11 cellular contexts compared by ENCODE assay signal in the genomic region with DNA sequence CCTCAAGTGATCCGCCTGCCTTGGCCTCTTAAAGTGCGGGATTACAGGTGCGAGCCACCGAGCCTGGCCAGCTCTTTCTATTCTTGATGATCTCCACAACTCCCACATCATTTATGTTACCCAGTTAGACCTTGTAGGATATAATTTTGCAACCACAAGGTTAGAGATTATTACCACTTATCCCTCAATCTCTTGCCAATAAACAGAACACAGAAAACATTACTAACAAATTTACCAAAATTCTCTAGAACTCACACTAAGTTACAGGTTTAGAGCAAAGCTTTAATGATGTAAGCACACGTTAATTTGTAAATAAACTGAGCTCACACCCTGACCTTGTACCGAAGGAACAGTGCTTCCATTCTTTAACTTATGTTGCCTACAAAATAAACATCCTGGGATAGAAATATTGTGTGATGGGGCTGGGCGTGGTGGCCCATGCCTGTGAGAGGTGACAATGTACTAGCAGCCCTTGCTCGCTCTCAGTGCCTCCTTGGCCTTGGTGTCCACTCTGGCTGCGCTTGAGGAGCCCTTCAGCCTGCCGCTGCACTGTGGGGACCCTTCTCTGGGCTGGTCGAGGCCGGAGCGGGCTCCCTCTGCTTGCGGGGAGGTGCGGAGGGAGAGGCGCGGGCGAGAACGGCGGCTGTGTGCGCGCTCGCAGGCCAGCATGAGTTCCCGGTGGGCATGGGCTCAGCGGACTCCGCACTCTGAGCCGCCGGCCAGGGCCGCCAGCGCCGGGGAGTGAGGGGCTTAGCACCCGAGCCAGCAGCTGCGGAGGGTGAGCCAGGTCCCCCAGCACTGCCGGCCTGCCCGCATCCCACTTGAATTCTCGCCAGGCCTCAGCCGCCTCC. TPM values are rescaled to one million over a fixed set of nuclear protein-coding genes. Genes with fewer than 3 reads are reported as not detected.
DNase-seq lines count a peak whose midpoint lies in the region; ATAC-seq and TF ChIP-seq lines count a peak whose summit lies in the region.
"Had no signal": no experiment of that assay in that cellular context is flagged by ENCODE, and none has a peak within 500 bp of the region (broad histone marks: within the 10 kb centered on the region; RNA-seq: fewer than 3 reads in every experiment).

No MANE protein-coding gene starts in this region.

- H4K20me1 ChIP-seq in PC-9 (ENCODE audit: insufficient read depth), result no peaks in the 10 kb centered on the region

- no peak overlapping the region for H2AFZ ChIP-seq in PC-9

- TF ChIP-seq CTCF in AG10803 (conservative IDR thresholded peaks at IDR 0.05; ENCODE audit: low read length) (no peak), ascending aorta (IDR thresholded peaks at IDR 0.05) (no peak), fibroblast of villous mesenchyme (IDR thresholded peaks at IDR 0.05; ENCODE audit: insufficient read depth, low read depth, low read length) (no peak), psoas muscle (IDR thresholded peaks at IDR 0.05) (no peak), PC-9 (conservative IDR thresholded peaks at IDR 0.05) (no peak)

- H3F3A ChIP-seq in PC-9 (ENCODE audit: insufficient read depth, low read depth), result no peaks in the 10 kb centered on the region

- H3K4me3 ChIP-seq in AG10803 (ENCODE audit: low read length), result peak overlapping the region; percentile 31
- H3K4me3 ChIP-seq in ascending aorta, result peak overlapping the region; percentile 3 to 54
- H3K4me3 ChIP-seq in fibroblast of villous mesenchyme (ENCODE audit: low read depth, low read length), result peak overlapping the region; percentile 34
- H3K4me3 ChIP-seq in psoas muscle, result peak overlapping the region; percentile 34
- no peak overlapping the region for H3K4me3 ChIP-seq in PC-9

- CTCF ChIA-PET in PC-9 (lab: Charles Lee), result no interaction called here

- H3K79me2 ChIP-seq in PC-9 (ENCODE audit: low read depth), result no peaks in the 10 kb centered on the region

- H3K36me3 ChIP-seq in ascending aorta (no peaks in the 10 kb centered on the region), psoas muscle (ENCODE audit: insufficient read depth in 1 of 2, low read depth in 1 of 2) (no peaks in the 10 kb centered on the region), PC-9 (ENCODE audit: low read depth) (no peaks in the 10 kb centered on the region)
- H3K36me3 ChIP-seq: WERI-Rb-1 had no signal

- ATAC-seq in psoas muscle (no peak), HG03139 (IDR thresholded peaks at IDR 0.05; ENCODE audit: unreplicated experiment) (no peak)

- no peaks in the 10 kb centered on the region for H3K9me2 ChIP-seq in PC-9 (ENCODE audit: insufficient read depth)

- DNase-seq in AG10803 (ENCODE audit: low read depth) (no peak), ascending aorta (ENCODE audit: low spot score in 2 of 2) (no peak), fibroblast of villous mesenchyme (ENCODE audit: low read depth) (no peak), psoas muscle (no peak), cerebellum (ENCODE audit: low spot score) (no peak), PC-9 (no peak), AG08395 (ENCODE audit: low spot score) (no peak)
- DNase-seq: DND-41, nephron progenitor cell, WERI-Rb-1 had no signal

- intact Hi-C loops in ascending aorta (cut with DNase I) (no loop called here), psoas muscle (cut with DNase I) (no loop called here), PC-9 (cut with micrococcal nuclease; ENCODE audit: unreplicated experiment) (no loop called here)

- H3K9me3 ChIP-seq in ascending aorta, result no peaks in the 10 kb centered on the region
- H3K9me3 ChIP-seq in psoas muscle, result no peaks in the 10 kb centered on the region
- H3K9me3 ChIP-seq in PC-9 (ENCODE audit: insufficient read depth, low read depth), result no peaks in the 10 kb centered on the region

- BruUV-seq in PC-9 (replicated peaks; lab: Mats Ljungman, UMichigan), result no TSS peak

- H3K27ac ChIP-seq in ascending aorta (no peak overlapping the region), psoas muscle (no peak overlapping the region), PC-9 (no peak overlapping the region)
- H3K27ac ChIP-seq: WERI-Rb-1 had no signal

- no peak overlapping the region for H3K4me2 ChIP-seq in PC-9

- POLR2A ChIA-PET in PC-9 (lab: Charles Lee; ENCODE audit: unreplicated experiment), result no interaction called here

- H3K27me3 ChIP-seq in ascending aorta, result peaks cover 6% of the 10 kb centered on the region
- peaks cover 0 to 4% (median 2%) of the 10 kb centered on the region in 3 donors for H3K27me3 ChIP-seq in psoas muscle (ENCODE audit: insufficient read depth in 3 of 3, low read length in 2 of 3)
- H3K27me3 ChIP-seq in PC-9 (ENCODE audit: insufficient read depth, low read depth), result no peaks in the 10 kb centered on the region

- H3K4me1 ChIP-seq in ascending aorta (no peaks in the 10 kb centered on the region), psoas muscle (peaks cover 5% of the 10 kb centered on the region), PC-9 (replicated peaks; ENCODE audit: insufficient read depth) (no peaks in the 10 kb centered on the region)

- WGBS in psoas muscle, 3 donors, result 45 to 52% (median 47%) methylated on average over 30 to 37 of the region's 37 CpGs

RNA-seq across cellular contexts. Expression of a gene that starts 42.1 kb away (rescaled TPM):
- total RNA-seq in ascending aorta, result 70.0 TPM
- 23.2 and 35.8 TPM in 2 replicates for total RNA-seq in fibroblast of villous mesenchyme
- total RNA-seq in psoas muscle, result 10 to 100 TPM; 33.5 to 71.7 (median 39.9) TPM
- polyA plus RNA-seq in psoas muscle, result 10 to 100 TPM; 12.2 to 15.0 (median 14.4) TPM
- total RNA-seq in cerebellum, result 17.1 TPM
- total RNA-seq in PC-9 (2021), result 28.4 and 30.4 TPM in 2 replicates
